8 cellular contexts compared by ENCODE assay signal in the genomic region with DNA sequence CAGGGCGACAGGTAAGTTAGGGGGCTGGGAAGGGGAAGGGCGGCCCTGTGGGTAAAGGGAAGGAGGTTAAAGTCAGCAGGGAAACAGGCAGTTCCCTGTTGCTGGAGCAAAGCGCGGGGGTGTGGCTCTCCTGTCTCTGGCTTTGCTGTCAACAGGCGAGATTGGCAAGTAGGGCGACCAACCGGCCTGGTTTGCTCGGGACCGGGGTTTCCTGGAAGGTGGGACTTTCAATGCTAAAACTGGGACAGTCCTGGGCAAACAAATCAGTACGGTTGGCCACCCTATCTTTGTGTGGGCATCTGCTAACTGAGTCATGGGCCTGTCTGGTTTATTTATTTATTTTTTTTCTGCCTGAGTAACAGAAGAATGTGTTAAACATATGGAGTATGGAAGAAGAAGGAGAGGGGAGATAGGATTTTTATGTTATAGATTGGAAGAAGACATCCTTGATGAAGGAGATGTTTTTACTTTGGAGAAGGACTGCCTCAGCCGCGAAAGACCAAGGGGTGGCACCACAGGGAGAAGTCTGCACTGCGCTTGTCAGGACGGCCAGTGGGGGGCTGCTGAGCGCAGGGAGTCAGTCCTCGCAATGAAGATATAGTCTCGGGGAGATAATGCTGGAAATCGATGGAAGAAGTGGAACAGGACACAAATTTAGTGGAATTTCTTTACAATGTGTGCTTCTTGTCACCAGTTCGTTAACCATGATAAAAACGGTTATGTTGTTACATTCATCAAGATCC. TPM values are rescaled to one million over a fixed set of nuclear protein-coding genes. Genes with fewer than 3 reads are reported as not detected.
DNase-seq lines count a peak whose midpoint lies in the region; ATAC-seq and TF ChIP-seq lines count a peak whose summit lies in the region.

No MANE protein-coding gene starts in this region.

- H3K9me3 Mint-ChIP-seq in activated naive CD8-positive, alpha-beta T cell (ENCODE audit: low read depth) = no peaks in the 10 kb centered on the region

- 7 to 9% methylated on average over 20 of the region's 20 CpGs for WGBS in aorta, 2 donors

- intact Hi-C loops in head of caudate nucleus (cut with DNase I) (no loop called here), aorta (cut with DNase I) (loop anchor here in 1 of 2 donors (5.0 kb wide), 2 partner anchors 348 to 363 kb away; no protein-coding TSS in a partner anchor)

- peak overlapping the region; percentile 61 for H3K4me3 Mint-ChIP-seq in activated naive CD8-positive, alpha-beta T cell

- H3K27ac Mint-ChIP-seq in activated naive CD8-positive, alpha-beta T cell = no peak overlapping the region

- H3K4me1 Mint-ChIP-seq in activated naive CD8-positive, alpha-beta T cell (ENCODE audit: low read depth) = peaks cover 7% of the 10 kb centered on the region

- TF ChIP-seq CTCF in AG09319 (IDR thresholded peaks at IDR 0.05; ENCODE audit: low read depth, low read length) = peak; percentile 82

- no peaks in the 10 kb centered on the region for H3K36me3 Mint-ChIP-seq in activated naive CD8-positive, alpha-beta T cell

- peak overlapping the region in 1 of 2 donors; percentile 15 for H3K27ac ChIP-seq in aorta (ENCODE audit: low read depth in 1 of 2, low read length in 2 of 2)

- DNase-seq in AG09319 (ENCODE audit: extremely low read depth, low read depth) (peak; percentile 52), NOMO-1 treated with DMSO at 0.1 percent for 48 hours (lab: John Stamatoyannopoulos, UW; ENCODE audit: unreplicated experiment) (peak; percentile 20), head of caudate nucleus (peak; percentile 38 to 85 (median 63)), occipital lobe (lab: John Stamatoyannopoulos, UW) (peak; percentile 68), aorta (peak; percentile 96 to 97)

- H3K4me1 ChIP-seq in aorta (ENCODE audit: control insufficient read depth in 1 of 2, insufficient read depth in 2 of 2, low read length in 2 of 2) = no peaks in the 10 kb centered on the region

- ATAC-seq in GM18867 (IDR thresholded peaks at IDR 0.05; ENCODE audit: unreplicated experiment) (peak; percentile 86), HG03097 (IDR thresholded peaks at IDR 0.05; ENCODE audit: low FRiP score, unreplicated experiment) (peak; percentile 66), aorta (ENCODE audit: low FRiP score) (peak; percentile 91)

- H3K9me3 ChIP-seq in aorta (ENCODE audit: control insufficient read depth, low read length) = no peaks in the 10 kb centered on the region

- peaks cover 16% of the 10 kb centered on the region for H3K27me3 Mint-ChIP-seq in activated naive CD8-positive, alpha-beta T cell

- peak overlapping the region in 1 of 2 donors; percentile 11 for H3K4me3 ChIP-seq in aorta (ENCODE audit: low read length in 2 of 2)

- H3K27me3 ChIP-seq in aorta (ENCODE audit: control insufficient read depth in 1 of 2, insufficient read depth in 2 of 2, low read length in 1 of 2) = no peaks in the 10 kb centered on the region

- H3K36me3 ChIP-seq in aorta (ENCODE audit: control insufficient read depth in 1 of 2, insufficient read depth in 2 of 2, low read length in 1 of 2) = no peaks in the 10 kb centered on the region

RNA-seq across cellular contexts. Expression of gene ESR1, which starts 43.4 kb away (rescaled TPM):
- total RNA-seq in occipital lobe = 0.16 TPM
- total RNA-seq in aorta = 10 to 100 TPM in 1 of 2 donors, 1 to 10 TPM in 1; 4.1 to 12.3 TPM
- polyA plus RNA-seq in aorta = 1 to 10 TPM in 1 of 2 donors, under 1 TPM in 1; 0.13 to 1.6 TPM

Comparison
In these comparisons a context has a peak if more than half of its experiments do, and no peak if none do; other contexts are left out.
1. DNase-seq: peak in every context shown above with its lines; median percentile 96 in aorta; 68 in occipital lobe; 63 in head of caudate nucleus; 52 in AG09319; 20 in NOMO-1 treated with DMSO at 0.1 percent for 48 hours.